15 cellular contexts compared by ENCODE assay signal in the genomic region with DNA sequence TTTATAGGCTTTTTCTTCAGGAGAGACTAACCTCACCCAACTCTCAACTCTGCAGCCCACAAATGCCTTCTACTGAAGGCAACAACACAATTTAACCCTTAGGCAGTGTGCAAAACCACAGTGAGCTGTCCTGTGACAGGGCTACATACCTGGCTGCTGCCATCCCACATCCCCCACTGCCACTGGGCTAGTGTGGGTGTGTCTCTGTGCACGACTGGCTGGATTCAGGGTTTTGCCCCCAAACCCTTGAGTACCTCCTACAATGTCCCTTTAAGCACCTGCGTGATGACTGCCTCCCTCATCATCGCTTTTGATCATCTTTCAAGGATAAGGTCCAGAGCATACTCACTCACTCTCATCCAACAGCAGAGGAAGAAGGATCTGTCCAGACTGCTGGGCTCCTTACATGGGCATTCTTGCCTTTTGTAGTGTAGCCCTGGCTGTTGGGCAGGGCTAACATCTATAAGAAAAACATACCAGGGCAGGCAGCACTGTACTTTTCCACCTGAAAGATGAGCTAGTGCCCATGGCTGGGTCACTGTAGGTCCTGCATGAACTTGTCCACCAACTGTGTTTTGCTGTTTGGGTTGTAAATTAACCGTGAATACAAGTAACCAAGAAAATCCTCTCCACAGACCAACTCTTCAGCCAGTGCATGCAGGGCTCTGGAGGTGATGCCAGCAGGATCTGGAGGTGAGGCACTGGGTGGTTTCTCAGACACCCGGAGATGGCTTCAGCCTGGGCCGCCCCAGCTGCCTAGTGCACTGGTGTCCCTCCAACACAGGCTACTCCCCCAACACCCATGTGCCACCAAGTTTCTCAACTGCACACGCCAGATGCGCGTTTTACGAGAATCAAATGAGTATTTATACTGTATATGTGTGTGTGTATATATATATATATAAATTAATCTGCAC. TPM values are rescaled to one million over a fixed set of nuclear protein-coding genes. Genes with fewer than 3 reads are reported as not detected.
DNase-seq lines count a peak whose midpoint lies in the region; ATAC-seq and TF ChIP-seq lines count a peak whose summit lies in the region.
"Had no signal": no experiment of that assay in that cellular context is flagged by ENCODE, and none has a peak within 500 bp of the region (broad histone marks: within the 10 kb centered on the region; RNA-seq: fewer than 3 reads in every experiment).

No MANE protein-coding gene starts in this region.

- no peak for ATAC-seq in activated CD4-positive, alpha-beta T cell treated with anti-CD3 and anti-CD28 coated beads for 36 hours
- ATAC-seq in HG03520 (IDR thresholded peaks at IDR 0.05; ENCODE audit: unreplicated experiment): no peak
- ATAC-seq: HCT116, left lung had no signal

- H3K27me3 Mint-ChIP-seq in activated CD4-positive, alpha-beta T cell treated with anti-CD3 and anti-CD28 coated beads for 36 hours: no peaks in the 10 kb centered on the region
- H3K27me3 Mint-ChIP-seq in neural crest cell (ENCODE audit: low read depth): peaks cover 2% of the 10 kb centered on the region

- H3K36me3 ChIP-seq in Peyer's patch: peaks cover 0 to 26% (median 0%) of the 10 kb centered on the region in 3 donors
- H3K36me3 ChIP-seq: cardiac muscle cell, thoracic aorta had no signal

- H3K9me3 ChIP-seq in Peyer's patch: no peaks in the 10 kb centered on the region
- H3K9me3 ChIP-seq: left lung, thoracic aorta had no signal

- H3K9me3 Mint-ChIP-seq in activated CD4-positive, alpha-beta T cell treated with anti-CD3 and anti-CD28 coated beads for 36 hours (ENCODE audit: low read depth): no peaks in the 10 kb centered on the region
- H3K9me3 Mint-ChIP-seq in neural crest cell: no peaks in the 10 kb centered on the region

- H3K27ac Mint-ChIP-seq in activated CD4-positive, alpha-beta T cell treated with anti-CD3 and anti-CD28 coated beads for 36 hours: peak overlapping the region; percentile 20
- H3K27ac Mint-ChIP-seq in neural crest cell (ENCODE audit: unreplicated experiment): peak overlapping the region; percentile 83
- H3K27ac Mint-ChIP-seq: nephron had no signal

- no peak for TF ChIP-seq POLR2A in Peyer's patch (IDR thresholded peaks at IDR 0.05)

- TF ChIP-seq CTCF in Peyer's patch (IDR thresholded peaks at IDR 0.05): no peak
- no peak for TF ChIP-seq CTCF in neural crest cell (conservative IDR thresholded peaks at IDR 0.05)

- intact Hi-C loops in activated CD4-positive, alpha-beta T cell treated with anti-CD3 and anti-CD28 coated beads for 36 hours (cut with DNase I, micrococcal nuclease): no loop called here

- H3K36me3 Mint-ChIP-seq in activated CD4-positive, alpha-beta T cell treated with anti-CD3 and anti-CD28 coated beads for 36 hours (ENCODE audit: low read depth): no peaks in the 10 kb centered on the region
- peaks cover 34% of the 10 kb centered on the region for H3K36me3 Mint-ChIP-seq in neural crest cell (ENCODE audit: low read depth)

- no peak overlapping the region for H3K4me3 ChIP-seq in Peyer's patch
- H3K4me3 ChIP-seq: cardiac muscle cell, left lung, thoracic aorta had no signal

- H3K4me1 Mint-ChIP-seq in activated CD4-positive, alpha-beta T cell treated with anti-CD3 and anti-CD28 coated beads for 36 hours: peaks cover 7% of the 10 kb centered on the region
- H3K4me1 Mint-ChIP-seq in neural crest cell: peaks cover 19% of the 10 kb centered on the region

- no peak for DNase-seq in activated CD4-positive, alpha-beta T cell treated with anti-CD3 and anti-CD28 coated beads for 36 hours
- DNase-seq in activated CD4-positive, alpha-beta T cell treated with anti-CD3 and anti-CD28 coated beads for 4 hours: no peak
- DNase-seq in Peyer's patch: peak in 2 of 3 donors; percentile 14 to 34
- DNase-seq in caudate nucleus (lab: John Stamatoyannopoulos, UW): no peak
- DNase-seq in neural crest cell (ENCODE audit: low read depth, low spot score): no peak
- no peak for DNase-seq in pons (ENCODE audit: low spot score)
- DNase-seq in HPDE6-E6E7 (ENCODE audit: extremely low spot score): no peak
- DNase-seq: left lung, NCI-H2029, NCI-H526 treated with DMSO at 0.1 percent for 48 hours had no signal

- POLR2A ChIA-PET in activated CD4-positive, alpha-beta T cell treated with anti-CD3 and anti-CD28 coated beads for 36 hours (lab: Charles Lee): interaction anchor here (0.6 kb wide), 1 partner anchor 50 kb away, joined by 5 read pairs; no protein-coding TSS in a partner anchor

- no peaks in the 10 kb centered on the region for H3K4me1 ChIP-seq in Peyer's patch
- H3K4me1 ChIP-seq: left lung had no signal

- H3K4me3 Mint-ChIP-seq in activated CD4-positive, alpha-beta T cell treated with anti-CD3 and anti-CD28 coated beads for 36 hours: no peak overlapping the region
- H3K4me3 Mint-ChIP-seq in neural crest cell: peak overlapping the region; percentile 31
- H3K4me3 Mint-ChIP-seq: nephron had no signal

- H3K27ac ChIP-seq in Peyer's patch (no peak overlapping the region), caudate nucleus (ENCODE audit: low read depth, low read length) (peak overlapping the region; percentile 27)
- H3K27ac ChIP-seq: cardiac muscle cell, left lung, thoracic aorta had no signal

- H3K27me3 ChIP-seq in Peyer's patch: no peaks in the 10 kb centered on the region
- H3K27me3 ChIP-seq: cardiac muscle cell, left lung had no signal

- CTCF ChIA-PET in activated CD4-positive, alpha-beta T cell treated with anti-CD3 and anti-CD28 coated beads for 36 hours (lab: Charles Lee): no interaction called here

RNA-seq across cellular contexts. Expression of gene PLCG1, which starts 45.2 kb away (rescaled TPM):
- total RNA-seq in activated CD4-positive, alpha-beta T cell treated with anti-CD3 and anti-CD28 coated beads for 36 hours: 100 to 1,000 TPM; 185 to 230 TPM
- total RNA-seq in Peyer's patch: 100 to 1,000 TPM in 3 of 4 donors, 10 to 100 TPM in 1; 93.0 to 357 (median 191) TPM
- 297 and 320 TPM in 2 replicates for total RNA-seq in neural crest cell

Comparison
In these comparisons a context has a peak if more than half of its experiments do, and no peak if none do; other contexts are left out.
1. DNase-seq: peak in Peyer's patch (2 of 3); none in activated CD4-positive, alpha-beta T cell treated with anti-CD3 and anti-CD28 coated beads for 36 hours (single experiment), activated CD4-positive, alpha-beta T cell treated with anti-CD3 and anti-CD28 coated beads for 4 hours (0 of 2), caudate nucleus (0 of 61), neural crest cell (single experiment), pons (single experiment) and HPDE6-E6E7 (single experiment).